ENCODE assay signal across 8 cellular contexts in genomic region chr6:43477235-43478007, GRCh38. TPM values are rescaled to one million over a fixed set of nuclear protein-coding genes. Genes with fewer than 3 reads are reported as not detected.
A peak's percentile ranks its signal among the peaks of the same experiment; 100 is the strongest.
DNase-seq lines count a peak whose midpoint lies in the region; ATAC-seq and TF ChIP-seq lines count a peak whose summit lies in the region.

TSS of gene TJAP1 (plus strand) at chr6:43477570. CDS start at chr6:43499002, 21,432 bp downstream.

- peaks cover 0 to under 1% of the 10 kb centered on the region in 2 donors for H3K27me3 ChIP-seq in left lung

- H3K4me3 ChIP-seq in AG09309 (ENCODE audit: control insufficient read depth, low read depth, low read length) (peak within 1 kb of the TSS; percentile 94), left lung (peak within 1 kb of the TSS; percentile 57 to 70)

- peak within 1 kb of the TSS; percentile 100 for H3K27ac Mint-ChIP-seq in dendritic cell treated with granulocyte-macrophage colony-stimulating factor and Interleukin-4, amounts not matched to agents 40 ng/mL and 50 ng/mL, for 4 days

- peak; percentile 91 for ATAC-seq in GM19035 (IDR thresholded peaks at IDR 0.05; ENCODE audit: unreplicated experiment)
- peak; percentile 93 for ATAC-seq in HG03442 (IDR thresholded peaks at IDR 0.05; ENCODE audit: unreplicated experiment)
- peak; percentile 100 for ATAC-seq in left lung

- intact Hi-C loops in dendritic cell treated with granulocyte-macrophage colony-stimulating factor and Interleukin-4, amounts not matched to agents 40 ng/mL and 50 ng/mL, for 4 days (cut with micrococcal nuclease), result no loop called here
- intact Hi-C loops in left lung (cut with DNase I), result no loop called here

- no peak for DNase-seq in AG09309 (ENCODE audit: low read depth)
- DNase-seq in NCI-H748 (lab: John Stamatoyannopoulos, UW; ENCODE audit: unreplicated experiment), result peak; percentile 94
- DNase-seq in activated CD4-positive, alpha-beta T cell treated with anti-CD3 and anti-CD28 coated beads, Interleukin-2, amount 50 U/mL, for 24 hours (ENCODE audit: low read depth in 1 of 2, low spot score in 1 of 2), result peak; percentile 96 to 98
- peak; percentile 93 to 100 for DNase-seq in left lung
- DNase-seq in stimulated activated CD4-positive, alpha-beta T cell treated with anti-CD3 and anti-CD28 coated beads, Interleukin-2, amount 100 ng/mL, for 4 hours (ENCODE audit: low read depth), result peak; percentile 96

- TF ChIP-seq CTCF in AG09309 (IDR thresholded peaks at IDR 0.05; ENCODE audit: control insufficient read depth, insufficient read depth, low read depth, low read length, missing control alignments), result no peak
- no peak for TF ChIP-seq CTCF in left lung (IDR thresholded peaks at IDR 0.05)

- H3K27ac ChIP-seq in left lung, result peak within 1 kb of the TSS in 1 of 2 donors; percentile 75

- no peaks in the 10 kb centered on the region for H3K9me3 ChIP-seq in left lung

- no peaks in the 10 kb centered on the region for H3K9me3 Mint-ChIP-seq in dendritic cell treated with granulocyte-macrophage colony-stimulating factor and Interleukin-4, amounts not matched to agents 40 ng/mL and 50 ng/mL, for 4 days

- H3K27me3 Mint-ChIP-seq in dendritic cell treated with granulocyte-macrophage colony-stimulating factor and Interleukin-4, amounts not matched to agents 40 ng/mL and 50 ng/mL, for 4 days, result no peaks in the 10 kb centered on the region

- peaks cover 12 to 25% of the 10 kb centered on the region in 2 donors for H3K4me1 ChIP-seq in left lung

- H3K36me3 Mint-ChIP-seq in dendritic cell treated with granulocyte-macrophage colony-stimulating factor and Interleukin-4, amounts not matched to agents 40 ng/mL and 50 ng/mL, for 4 days (ENCODE audit: low read depth), result peaks cover 16% of the 10 kb centered on the region

- peaks cover 40% of the 10 kb centered on the region for H3K4me1 Mint-ChIP-seq in dendritic cell treated with granulocyte-macrophage colony-stimulating factor and Interleukin-4, amounts not matched to agents 40 ng/mL and 50 ng/mL, for 4 days (ENCODE audit: low read depth)

- no peaks in the 10 kb centered on the region for H3K36me3 ChIP-seq in left lung

- peak within 1 kb of the TSS; percentile 99 for H3K4me3 Mint-ChIP-seq in dendritic cell treated with granulocyte-macrophage colony-stimulating factor and Interleukin-4, amounts not matched to agents 40 ng/mL and 50 ng/mL, for 4 days

RNA-seq across cellular contexts. Expression of gene TJAP1, which starts in this region (rescaled TPM):
- 10 to 100 TPM; 24.5 to 27.9 TPM for total RNA-seq in left lung
